8 cellular contexts compared by ENCODE assay signal in the genomic region with DNA sequence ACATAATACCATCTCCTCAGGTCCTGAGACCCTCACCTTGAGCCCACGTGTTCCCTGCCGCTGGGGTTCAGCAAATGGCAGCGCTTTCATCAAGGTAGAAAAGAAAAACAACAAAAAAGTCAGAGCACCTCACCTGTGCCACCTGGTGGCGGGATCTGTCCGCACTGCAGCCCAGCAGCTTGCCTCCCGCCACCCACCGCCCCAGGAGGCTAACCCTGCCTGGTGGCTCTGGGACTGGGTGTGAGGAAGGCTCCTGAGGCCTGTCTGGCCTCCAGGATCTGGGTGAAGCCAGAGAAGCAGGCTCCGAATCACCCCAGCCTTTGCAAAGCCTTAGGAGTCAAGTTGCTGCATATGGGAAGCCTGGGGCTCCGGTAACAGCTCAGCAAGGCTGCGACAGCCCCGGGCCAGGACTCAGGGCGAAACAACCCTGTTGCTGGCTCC.
DNase-seq lines count a peak whose midpoint lies in the region; ATAC-seq and TF ChIP-seq lines count a peak whose summit lies in the region.

No MANE protein-coding gene starts in this region.

- POLR2A ChIA-PET in RWPE1 (lab: Yijun Ruan, JAX; ENCODE audit: low non-redundant PET), result interaction anchor here (0.8 kb wide), 1 partner anchor 9 kb away, joined by 3 read pairs; no protein-coding TSS in a partner anchor

- TF ChIP-seq CTCF in GM12865 (IDR thresholded peaks at IDR 0.05; ENCODE audit: insufficient read depth, low read depth, low read length, missing control alignments), result peak; percentile 56
- TF ChIP-seq CTCF in RWPE1 (conservative IDR thresholded peaks at IDR 0.05; ENCODE audit: low read depth), result peak; percentile 83
- TF ChIP-seq CTCF in glutamatergic neuron (IDR thresholded peaks at IDR 0.05; ENCODE audit: partially characterized antibody, unreplicated experiment), result peak; percentile 84
- no peak for TF ChIP-seq CTCF in tibial nerve (IDR thresholded peaks at IDR 0.05)

- TF ChIP-seq POLR2A in tibial nerve (IDR thresholded peaks at IDR 0.05), result no peak

- TF ChIP-seq EP300 in tibial nerve (IDR thresholded peaks at IDR 0.05), result no peak

- H3K27ac ChIP-seq in RWPE1 (no peak overlapping the region), tibial nerve (no peak overlapping the region)

- peak; percentile 23 for DNase-seq in AG08396 (ENCODE audit: low spot score)
- DNase-seq in GM12865 (ENCODE audit: low read depth), result peak; percentile 12
- peak; percentile 80 for DNase-seq in RWPE1 (ENCODE audit: low spot score)
- peak; percentile 75 for DNase-seq in glutamatergic neuron
- DNase-seq in NCI-H2029 (lab: John Stamatoyannopoulos, UW), result no peak
- no peak for DNase-seq in stimulated activated effector memory CD8-positive, alpha-beta T cell treated with anti-CD3 and anti-CD28 coated beads, Interleukin-12 subunit alpha, Interleukin-12 subunit beta, amount 100 ng/mL, for 72 hours (ENCODE audit: low spot score in 2 of 2)
- DNase-seq in tibial nerve (ENCODE audit: low spot score in 2 of 2), result no peak
- DNase-seq in mucosa of gallbladder (ENCODE audit: low spot score), result no peak

- peaks cover 3% of the 10 kb centered on the region for H3K4me1 Mint-ChIP-seq in glutamatergic neuron (ENCODE audit: low read depth, unreplicated experiment)
- H3K4me1 Mint-ChIP-seq in stimulated activated effector memory CD8-positive, alpha-beta T cell treated with anti-CD3 and anti-CD28 coated beads, Interleukin-12 subunit alpha, Interleukin-12 subunit beta, amount 100 ng/mL, for 72 hours, result no peaks in the 10 kb centered on the region

- peaks cover 5% of the 10 kb centered on the region for H3K9me3 Mint-ChIP-seq in glutamatergic neuron (ENCODE audit: unreplicated experiment)
- peaks cover 3% of the 10 kb centered on the region for H3K9me3 Mint-ChIP-seq in stimulated activated effector memory CD8-positive, alpha-beta T cell treated with anti-CD3 and anti-CD28 coated beads, Interleukin-12 subunit alpha, Interleukin-12 subunit beta, amount 100 ng/mL, for 72 hours

- H3K36me3 ChIP-seq in tibial nerve, result no peaks in the 10 kb centered on the region

- ATAC-seq in stimulated activated effector memory CD8-positive, alpha-beta T cell treated with anti-CD3 and anti-CD28 coated beads, Interleukin-12 subunit alpha, Interleukin-12 subunit beta, amount 100 ng/mL, for 72 hours, result no peak

- H3K4me1 ChIP-seq in tibial nerve, result no peaks in the 10 kb centered on the region

- CTCF ChIA-PET in RWPE1 (lab: Yijun Ruan, JAX), result interaction anchor here (0.6 to 2.0 kb wide), 19 partner anchors 9 to 445 kb away, joined by 3 to 13 read pairs (median 4); no protein-coding TSS in a partner anchor

- H3K27me3 Mint-ChIP-seq in glutamatergic neuron (ENCODE audit: unreplicated experiment), result peaks cover 4% of the 10 kb centered on the region

- H3K4me3 ChIP-seq in GM12865 (ENCODE audit: low read depth, low read length), result no peak overlapping the region
- no peak overlapping the region for H3K4me3 ChIP-seq in tibial nerve

- no peaks in the 10 kb centered on the region for H3K27me3 ChIP-seq in tibial nerve

- H3K9me3 ChIP-seq in tibial nerve, result peaks cover 0 to 26% (median 2%) of the 10 kb centered on the region in 4 donors

- H3K27ac Mint-ChIP-seq in glutamatergic neuron (ENCODE audit: unreplicated experiment), result no peak overlapping the region
- H3K27ac Mint-ChIP-seq in stimulated activated effector memory CD8-positive, alpha-beta T cell treated with anti-CD3 and anti-CD28 coated beads, Interleukin-12 subunit alpha, Interleukin-12 subunit beta, amount 100 ng/mL, for 72 hours, result no peak overlapping the region

- peaks cover 6% of the 10 kb centered on the region for H3K36me3 Mint-ChIP-seq in glutamatergic neuron (ENCODE audit: unreplicated experiment)
- no peaks in the 10 kb centered on the region for H3K36me3 Mint-ChIP-seq in stimulated activated effector memory CD8-positive, alpha-beta T cell treated with anti-CD3 and anti-CD28 coated beads, Interleukin-12 subunit alpha, Interleukin-12 subunit beta, amount 100 ng/mL, for 72 hours

- 62 to 67% methylated on average over 11 to 12 of the region's 12 CpGs for WGBS in tibial nerve, 2 donors

- no peak overlapping the region for H3K4me3 Mint-ChIP-seq in glutamatergic neuron (ENCODE audit: unreplicated experiment)
- no peak overlapping the region for H3K4me3 Mint-ChIP-seq in stimulated activated effector memory CD8-positive, alpha-beta T cell treated with anti-CD3 and anti-CD28 coated beads, Interleukin-12 subunit alpha, Interleukin-12 subunit beta, amount 100 ng/mL, for 72 hours

Comparison
In these comparisons a context has a peak if more than half of its experiments do, and no peak if none do; other contexts are left out.
1. DNase-seq: peak in AG08396 (single experiment), GM12865 (single experiment), RWPE1 (single experiment) and glutamatergic neuron (single experiment); none in NCI-H2029 (single experiment), stimulated activated effector memory CD8-positive, alpha-beta T cell treated with anti-CD3 and anti-CD28 coated beads, Interleukin-12 subunit alpha, Interleukin-12 subunit beta, amount 100 ng/mL, for 72 hours (0 of 2), tibial nerve (0 of 2) and mucosa of gallbladder (single experiment).
2. CTCF ChIP-seq: peak in GM12865 (single experiment), RWPE1 (single experiment) and glutamatergic neuron (single experiment); none in tibial nerve (0 of 5).